In genomic region chr2:109486711-109487130, GRCh38 we compare ENCODE assay signal across 15 cellular contexts.
"Had no signal": no experiment of that assay in that cellular context is flagged by ENCODE, and none has a peak within 500 bp of the region (broad histone marks: within the 10 kb centered on the region; RNA-seq: fewer than 3 reads in every experiment).

No MANE protein-coding gene starts in this region.

- H3K9me3 ChIP-seq: tibial nerve had no signal

- H3K27me3 ChIP-seq: tibial nerve had no signal

- H3K4me3 ChIP-seq: tibial nerve had no signal

- H3K36me3 Mint-ChIP-seq: activated naive CD8-positive, alpha-beta T cell treated with anti-CD3 and anti-CD28 coated beads for 36 hours; mesothelial cell of epicardium; stimulated activated effector memory CD8-positive, alpha-beta T cell treated with anti-CD3 and anti-CD28 coated beads, Interleukin-12 subunit alpha, Interleukin-12 subunit beta, amount 100 ng/mL, for 72 hours had no signal

- H3K4me1 Mint-ChIP-seq: activated CD4-positive, alpha-beta memory T cell treated with anti-CD3 and anti-CD28 coated beads, Interleukin-2, amount 10 ng/mL, durations not matched to agents 7 days and 5 days; activated naive CD8-positive, alpha-beta T cell treated with anti-CD3 and anti-CD28 coated beads for 36 hours; naive B cell; stimulated activated effector memory CD8-positive, alpha-beta T cell treated with anti-CD3 and anti-CD28 coated beads, Interleukin-12 subunit alpha, Interleukin-12 subunit beta, amount 100 ng/mL, for 72 hours had no signal

- H3K27ac ChIP-seq: epithelial cell of prostate, tibial nerve had no signal

- H3K9me3 Mint-ChIP-seq: activated CD4-positive, alpha-beta memory T cell treated with anti-CD3 and anti-CD28 coated beads, Interleukin-2, amount 10 ng/mL, durations not matched to agents 7 days and 5 days; activated naive CD8-positive, alpha-beta T cell treated with anti-CD3 and anti-CD28 coated beads for 36 hours; activated T-cell treated with anti-CD3 and anti-CD28 coated beads, Interleukin-2, amount 50 U/mL, for 72 hours; mesothelial cell of epicardium; naive B cell; stimulated activated effector memory CD8-positive, alpha-beta T cell treated with anti-CD3 and anti-CD28 coated beads, Interleukin-12 subunit alpha, Interleukin-12 subunit beta, amount 100 ng/mL, for 72 hours; T-helper 2 cell treated with Interferon-gamma antibody and Interleukin-4, amounts not matched to agents 5 μg/mL and 100 μg/mL, for 36 hours had no signal

- ATAC-seq: activated T-cell treated with anti-CD3 and anti-CD28 coated beads, Interleukin-2, amount 50 U/mL, for 72 hours; right cardiac atrium; stimulated activated effector memory CD8-positive, alpha-beta T cell treated with anti-CD3 and anti-CD28 coated beads, Interleukin-12 subunit alpha, Interleukin-12 subunit beta, amount 100 ng/mL, for 72 hours had no signal

- H3K27me3 Mint-ChIP-seq: activated naive CD8-positive, alpha-beta T cell treated with anti-CD3 and anti-CD28 coated beads for 36 hours had no signal

- H3K27ac Mint-ChIP-seq: activated CD4-positive, alpha-beta memory T cell treated with anti-CD3 and anti-CD28 coated beads, Interleukin-2, amount 10 ng/mL, durations not matched to agents 7 days and 5 days; activated naive CD8-positive, alpha-beta T cell treated with anti-CD3 and anti-CD28 coated beads for 36 hours; activated T-cell treated with anti-CD3 and anti-CD28 coated beads, Interleukin-2, amount 50 U/mL, for 72 hours; progenitor cell of endocrine pancreas; stimulated activated effector memory CD8-positive, alpha-beta T cell treated with anti-CD3 and anti-CD28 coated beads, Interleukin-12 subunit alpha, Interleukin-12 subunit beta, amount 100 ng/mL, for 72 hours; T-helper 2 cell treated with Interferon-gamma antibody and Interleukin-4, amounts not matched to agents 5 μg/mL and 100 μg/mL, for 36 hours had no signal

- DNase-seq: activated CD4-positive, alpha-beta memory T cell treated with anti-CD3 and anti-CD28 coated beads, Interleukin-2, amount 10 ng/mL, durations not matched to agents 7 days and 5 days; activated CD8-positive, alpha-beta memory T cell treated with anti-CD3 and anti-CD28 coated beads, Interleukin-2, amount 50 U/mL, for 4 hours; activated gamma-delta T cell treated with Interleukin-2 at 50 U/mL for 16 hours; activated naive CD8-positive, alpha-beta T cell treated with anti-CD3 and anti-CD28 coated beads for 36 hours; activated T-cell treated with anti-CD3 and anti-CD28 coated beads, Interleukin-2, amount 50 U/mL, for 72 hours; effector memory CD4-positive, alpha-beta T cell; hypothalamus; naive B cell had no signal

- H3K4me3 Mint-ChIP-seq: activated CD4-positive, alpha-beta memory T cell treated with anti-CD3 and anti-CD28 coated beads, Interleukin-2, amount 10 ng/mL, durations not matched to agents 7 days and 5 days; activated naive CD8-positive, alpha-beta T cell treated with anti-CD3 and anti-CD28 coated beads for 36 hours; activated T-cell treated with anti-CD3 and anti-CD28 coated beads, Interleukin-2, amount 50 U/mL, for 72 hours; mesothelial cell of epicardium; naive B cell; stimulated activated effector memory CD8-positive, alpha-beta T cell treated with anti-CD3 and anti-CD28 coated beads, Interleukin-12 subunit alpha, Interleukin-12 subunit beta, amount 100 ng/mL, for 72 hours; T-helper 2 cell treated with Interferon-gamma antibody and Interleukin-4, amounts not matched to agents 5 μg/mL and 100 μg/mL, for 36 hours had no signal
